Comparison of ENCODE assay signal across 15 cellular contexts in genomic region chr14:65251213-65251612, GRCh38.
DNase-seq lines count a peak whose midpoint lies in the region; ATAC-seq and TF ChIP-seq lines count a peak whose summit lies in the region.
"Had no signal": no experiment of that assay in that cellular context is flagged by ENCODE, and none has a peak within 500 bp of the region (broad histone marks: within the 10 kb centered on the region; RNA-seq: fewer than 3 reads in every experiment).

No MANE protein-coding gene starts in this region.

- peak overlapping the region; percentile 18 for H3K27ac Mint-ChIP-seq in activated B cell treated with CpG ODN at 0.5 μM for 24 hours
- H3K27ac Mint-ChIP-seq in stimulated activated effector memory CD8-positive, alpha-beta T cell treated with anti-CD3 and anti-CD28 coated beads, Interleukin-12 subunit alpha, Interleukin-12 subunit beta, amount 100 ng/mL, for 72 hours, result peak overlapping the region; percentile 33
- H3K27ac Mint-ChIP-seq: activated CD8-positive, alpha-beta T cell treated with anti-CD3 and anti-CD28 coated beads, Interleukin-2, amount 10 ng/mL, durations not matched to agents 7 days and 5 days; progenitor cell of endocrine pancreas had no signal

- H3K9me2 ChIP-seq in GM23248 (ENCODE audit: insufficient read depth), result no peaks in the 10 kb centered on the region

- CTCF ChIA-PET in activated B cell treated with CpG ODN at 0.5 μM for 24 hours (lab: Charles Lee), result no interaction called here

- H3K36me3 Mint-ChIP-seq in activated B cell treated with CpG ODN at 0.5 μM for 24 hours (ENCODE audit: low read depth), result peaks cover 14% of the 10 kb centered on the region
- H3K36me3 Mint-ChIP-seq in stimulated activated effector memory CD8-positive, alpha-beta T cell treated with anti-CD3 and anti-CD28 coated beads, Interleukin-12 subunit alpha, Interleukin-12 subunit beta, amount 100 ng/mL, for 72 hours, result no peaks in the 10 kb centered on the region

- in situ Hi-C loops in GM23248 (cut with MboI), result no loop called here

- WGBS in GM23248 (ENCODE audit: low coverage in 1 of 2, low lambda C conversion rate in 2 of 2, missing lambda C conversion rate in 2 of 2), 2 experiments, result 0 to 5% methylated on average over 1 of the region's 1 CpG

- intact Hi-C loops in activated B cell treated with CpG ODN at 0.5 μM for 24 hours (cut with micrococcal nuclease), result no loop called here

- H3K9ac ChIP-seq in GM23248, result no peak overlapping the region

- H3K9me3 ChIP-seq in GM23248 (ENCODE audit: low read depth), result no peaks in the 10 kb centered on the region
- H3K9me3 ChIP-seq: heart left ventricle had no signal

- 0 out of 2 replicates have a peak overlapping the region, but pooled peaks have one; percentile 7 for H3K4me3 ChIP-seq in GM23248
- H3K4me3 ChIP-seq: heart left ventricle had no signal

- H3K9me3 Mint-ChIP-seq in activated B cell treated with CpG ODN at 0.5 μM for 24 hours, result peaks cover 3% of the 10 kb centered on the region
- H3K9me3 Mint-ChIP-seq in stimulated activated effector memory CD8-positive, alpha-beta T cell treated with anti-CD3 and anti-CD28 coated beads, Interleukin-12 subunit alpha, Interleukin-12 subunit beta, amount 100 ng/mL, for 72 hours, result no peaks in the 10 kb centered on the region

- DNase-seq in GM23248, result peak; percentile 98
- no peak for DNase-seq in activated B cell treated with CpG ODN at 0.5 μM for 24 hours
- peak; percentile 67 to 73 for DNase-seq in foreskin keratinocyte
- no peak for DNase-seq in stimulated activated effector memory CD8-positive, alpha-beta T cell treated with anti-CD3 and anti-CD28 coated beads, Interleukin-12 subunit alpha, Interleukin-12 subunit beta, amount 100 ng/mL, for 72 hours (ENCODE audit: low spot score in 2 of 2)
- no peak for DNase-seq in HuH-7.5 (ENCODE audit: low spot score)
- no peak for DNase-seq in pons (ENCODE audit: low spot score)
- DNase-seq: activated CD8-positive, alpha-beta T cell treated with anti-CD3 and anti-CD28 coated beads, Interleukin-2, amount 10 ng/mL, durations not matched to agents 7 days and 5 days; activated naive CD4-positive, alpha-beta T cell; cortex of kidney; DMS 273 treated with DMSO at 0.1 percent for 48 hours; H7; NCI-H2081 treated with DMSO at 0.1 percent for 48 hours had no signal

- H3K4me2 ChIP-seq in GM23248 (ENCODE audit: unreplicated experiment), result peak overlapping the region; percentile 62

- H3K36me3 ChIP-seq in GM23248 (ENCODE audit: low read depth), result no peaks in the 10 kb centered on the region
- H3K36me3 ChIP-seq: heart left ventricle had no signal

- POLR2A ChIA-PET in activated B cell treated with CpG ODN at 0.5 μM for 24 hours (lab: Charles Lee), result no interaction called here

- TF ChIP-seq CTCF in activated B cell treated with CpG ODN at 0.5 μM for 24 hours (IDR thresholded peaks at IDR 0.05), result no peak
- TF ChIP-seq CTCF in foreskin keratinocyte (conservative IDR thresholded peaks at IDR 0.05), result no peak

- peaks cover 16% of the 10 kb centered on the region for H3F3A ChIP-seq in GM23248 (ENCODE audit: insufficient read depth)

- H3K4me1 ChIP-seq in GM23248 (ENCODE audit: insufficient read depth) (peaks cover 39% of the 10 kb centered on the region), foreskin keratinocyte (peaks cover 4% of the 10 kb centered on the region)

- peaks cover 9% of the 10 kb centered on the region for H3K4me1 Mint-ChIP-seq in activated B cell treated with CpG ODN at 0.5 μM for 24 hours
- H3K4me1 Mint-ChIP-seq in stimulated activated effector memory CD8-positive, alpha-beta T cell treated with anti-CD3 and anti-CD28 coated beads, Interleukin-12 subunit alpha, Interleukin-12 subunit beta, amount 100 ng/mL, for 72 hours, result peaks cover 12% of the 10 kb centered on the region

- H3K27me3 Mint-ChIP-seq in activated B cell treated with CpG ODN at 0.5 μM for 24 hours, result no peaks in the 10 kb centered on the region
- H3K27me3 Mint-ChIP-seq: progenitor cell of endocrine pancreas had no signal

- H3K27me3 ChIP-seq in GM23248 (replicated peaks; ENCODE audit: insufficient read depth), result no peaks in the 10 kb centered on the region
- H3K27me3 ChIP-seq in foreskin keratinocyte, result no peaks in the 10 kb centered on the region
- H3K27me3 ChIP-seq: heart left ventricle had no signal

- no peak overlapping the region for H2AFZ ChIP-seq in GM23248

- ATAC-seq in activated B cell treated with CpG ODN at 0.5 μM for 24 hours (ENCODE audit: low read depth) (no peak), foreskin keratinocyte (no peak), HG03196 (IDR thresholded peaks at IDR 0.05; ENCODE audit: unreplicated experiment) (no peak)
- ATAC-seq in stimulated activated effector memory CD8-positive, alpha-beta T cell treated with anti-CD3 and anti-CD28 coated beads, Interleukin-12 subunit alpha, Interleukin-12 subunit beta, amount 100 ng/mL, for 72 hours, result no peak
- ATAC-seq: activated CD8-positive, alpha-beta T cell treated with anti-CD3 and anti-CD28 coated beads, Interleukin-2, amount 10 ng/mL, durations not matched to agents 7 days and 5 days had no signal

- no peaks in the 10 kb centered on the region for H4K20me1 ChIP-seq in GM23248 (ENCODE audit: insufficient read depth)

- no peak overlapping the region for H3K4me3 Mint-ChIP-seq in activated B cell treated with CpG ODN at 0.5 μM for 24 hours
- H3K4me3 Mint-ChIP-seq in stimulated activated effector memory CD8-positive, alpha-beta T cell treated with anti-CD3 and anti-CD28 coated beads, Interleukin-12 subunit alpha, Interleukin-12 subunit beta, amount 100 ng/mL, for 72 hours, result no peak overlapping the region
- H3K4me3 Mint-ChIP-seq: activated CD8-positive, alpha-beta T cell treated with anti-CD3 and anti-CD28 coated beads, Interleukin-2, amount 10 ng/mL, durations not matched to agents 7 days and 5 days had no signal

- H3K27ac ChIP-seq in GM23248 (peak overlapping the region; percentile 72), foreskin keratinocyte (no peak overlapping the region)
- H3K27ac ChIP-seq: heart left ventricle had no signal

- no peaks in the 10 kb centered on the region for H3K79me2 ChIP-seq in GM23248 (ENCODE audit: insufficient read depth)

Comparison
In these comparisons a context has a peak if more than half of its experiments do, and no peak if none do; other contexts are left out.
1. DNase-seq: peak in GM23248 (single experiment) and foreskin keratinocyte (2 of 2); none in activated B cell treated with CpG ODN at 0.5 μM for 24 hours (single experiment), stimulated activated effector memory CD8-positive, alpha-beta T cell treated with anti-CD3 and anti-CD28 coated beads, Interleukin-12 subunit alpha, Interleukin-12 subunit beta, amount 100 ng/mL, for 72 hours (0 of 2), HuH-7.5 (single experiment) and pons (single experiment).